Comparison of ENCODE assay signal across 19 cellular contexts in genomic region chr3:135216659-135217058, GRCh38.
DNase-seq lines count a peak whose midpoint lies in the region; ATAC-seq, FAIRE-seq and TF ChIP-seq lines count a peak whose summit lies in the region.
"Had no signal": no experiment of that assay in that cellular context is flagged by ENCODE, and none has a peak within 500 bp of the region (broad histone marks: within the 10 kb centered on the region; RNA-seq: fewer than 3 reads in every experiment).

No MANE protein-coding gene starts in this region.

- no peaks in the 10 kb centered on the region for H3K9me3 Mint-ChIP-seq in activated CD8-positive, alpha-beta memory T cell treated with anti-CD3 and anti-CD28 coated beads, Interleukin-2, amount 10 ng/mL, durations not matched to agents 7 days and 5 days (ENCODE audit: low read depth)
- no peaks in the 10 kb centered on the region for H3K9me3 Mint-ChIP-seq in activated naive CD8-positive, alpha-beta T cell treated with anti-CD3 and anti-CD28 coated beads for 36 hours
- no peaks in the 10 kb centered on the region for H3K9me3 Mint-ChIP-seq in activated T-cell treated with anti-CD3 and anti-CD28 coated beads, Interleukin-2, amount 50 U/mL, for 24 hours

- no peaks in the 10 kb centered on the region; the same call in 2 of the 3 replicates for H3K9me3 ChIP-seq in GM12878 (replicated peaks; ENCODE audit: control insufficient read depth, insufficient read depth, low read length)
- no peaks in the 10 kb centered on the region for H3K9me3 ChIP-seq in tibial nerve
- H3K9me3 ChIP-seq: BLaER1, Caco-2 had no signal

- intact Hi-C loops in GM12878 (cut with micrococcal nuclease; ENCODE audit: unreplicated experiment), result no loop called here

- H3K4me1 Mint-ChIP-seq in activated CD8-positive, alpha-beta memory T cell treated with anti-CD3 and anti-CD28 coated beads, Interleukin-2, amount 10 ng/mL, durations not matched to agents 7 days and 5 days, result no peaks in the 10 kb centered on the region
- H3K4me1 Mint-ChIP-seq in activated naive CD8-positive, alpha-beta T cell treated with anti-CD3 and anti-CD28 coated beads for 36 hours, result no peaks in the 10 kb centered on the region
- no peaks in the 10 kb centered on the region for H3K4me1 Mint-ChIP-seq in activated T-cell treated with anti-CD3 and anti-CD28 coated beads, Interleukin-2, amount 50 U/mL, for 24 hours (ENCODE audit: low read depth)
- H3K4me1 Mint-ChIP-seq: CD8-positive, alpha-beta memory T cell had no signal

- no peaks in the 10 kb centered on the region for H3K36me3 Mint-ChIP-seq in activated CD8-positive, alpha-beta memory T cell treated with anti-CD3 and anti-CD28 coated beads, Interleukin-2, amount 10 ng/mL, durations not matched to agents 7 days and 5 days
- H3K36me3 Mint-ChIP-seq in activated naive CD8-positive, alpha-beta T cell treated with anti-CD3 and anti-CD28 coated beads for 36 hours, result no peaks in the 10 kb centered on the region
- no peaks in the 10 kb centered on the region for H3K36me3 Mint-ChIP-seq in activated T-cell treated with anti-CD3 and anti-CD28 coated beads, Interleukin-2, amount 50 U/mL, for 24 hours (ENCODE audit: low read depth)
- H3K36me3 Mint-ChIP-seq: CD8-positive, alpha-beta memory T cell had no signal

- TF ChIP-seq EP300 in GM12878 (IDR thresholded peaks at IDR 0.05; ENCODE audit: borderline replicate concordance in 1 of 2, control insufficient read depth in 1 of 2, low read depth in 2 of 2, low read length in 2 of 2) (no peak), tibial nerve (IDR thresholded peaks at IDR 0.05) (no peak)

- H3K27ac Mint-ChIP-seq in activated CD8-positive, alpha-beta memory T cell treated with anti-CD3 and anti-CD28 coated beads, Interleukin-2, amount 10 ng/mL, durations not matched to agents 7 days and 5 days, result no peak overlapping the region
- no peak overlapping the region for H3K27ac Mint-ChIP-seq in activated naive CD8-positive, alpha-beta T cell treated with anti-CD3 and anti-CD28 coated beads for 36 hours
- no peak overlapping the region for H3K27ac Mint-ChIP-seq in activated T-cell treated with anti-CD3 and anti-CD28 coated beads, Interleukin-2, amount 50 U/mL, for 24 hours
- H3K27ac Mint-ChIP-seq: CD8-positive, alpha-beta memory T cell; IgD-negative memory B cell had no signal

- no peak for TF ChIP-seq RAD21 in GM12878 (IDR thresholded peaks at IDR 0.05; ENCODE audit: insufficient read depth, low read depth, low read length)

- H3K27me3 ChIP-seq in GM12878 (replicated peaks in 1 of 2; ENCODE audit: control insufficient read depth in 2 of 2, insufficient read depth in 2 of 2, low read length in 1 of 2) (no peaks in the 10 kb centered on the region), tibial nerve (no peaks in the 10 kb centered on the region)
- H3K27me3 ChIP-seq: BLaER1 had no signal

- no TSS peak for BruUV-seq in GM12878 (replicated peaks; lab: Mats Ljungman, UMichigan)

- POLR2A ChIA-PET in GM12878 (lab: Charles Lee), result no interaction called here

- 40% methylated on average over 3 of the region's 3 CpGs for WGBS in GM12878 (ENCODE audit: insufficient coverage, insufficient replicate concordance, low lambda C conversion rate, missing lambda C conversion rate)
- WGBS in tibial nerve, 2 donors, result 58 to 64% methylated on average over 3 of the region's 3 CpGs

- no peak overlapping the region for H2AFZ ChIP-seq in GM12878 (ENCODE audit: control insufficient read depth, low read depth, low read length)

- SMC1A ChIA-PET in GM12878 (lab: Charles Lee; ENCODE audit: uncharacterized antibody, unreplicated experiment), result no interaction called here

- DNase-seq in activated CD8-positive, alpha-beta memory T cell treated with anti-CD3 and anti-CD28 coated beads, Interleukin-2, amount 10 ng/mL, durations not matched to agents 7 days and 5 days, result peak; percentile 21
- DNase-seq in activated CD8-positive, alpha-beta memory T cell treated with anti-CD3 and anti-CD28 coated beads, Interleukin-2, amount 50 U/mL, for 4 hours, result no peak
- no peak for DNase-seq in GM12878 (ENCODE audit: low read depth, low spot score)
- peak; percentile 35 for DNase-seq in iPS-NIHi11 (ENCODE audit: low spot score)
- DNase-seq in tibial nerve (ENCODE audit: low spot score in 2 of 2), result no peak
- DNase-seq in activated naive CD8-positive, alpha-beta T cell treated with anti-CD3 and anti-CD28 coated beads for 36 hours, result no peak
- no peak for DNase-seq in activated T-cell treated with anti-CD3 and anti-CD28 coated beads, Interleukin-2, amount 50 U/mL, for 24 hours
- DNase-seq: AML-193; Caco-2; CD8-positive, alpha-beta memory T cell; DND-41; GF-D8 had no signal

- no peak for ATAC-seq in activated CD8-positive, alpha-beta memory T cell treated with anti-CD3 and anti-CD28 coated beads, Interleukin-2, amount 10 ng/mL, durations not matched to agents 7 days and 5 days
- peak; percentile 81 for ATAC-seq in GM12878
- no peak for ATAC-seq in activated CD4-positive, CD25-positive, alpha-beta regulatory T cell treated with anti-CD3 and anti-CD28 coated beads, Interleukin-2, amount 50 U/mL, for 24 hours
- ATAC-seq: HCT116 had no signal

- H3K9ac ChIP-seq in GM12878 (ENCODE audit: control insufficient read depth, insufficient read depth, low read length), result no peak overlapping the region
- H3K9ac ChIP-seq: BLaER1 had no signal

- no peak overlapping the region for H3K4me3 ChIP-seq in GM12878
- H3K4me3 ChIP-seq in tibial nerve, result no peak overlapping the region
- H3K4me3 ChIP-seq: BLaER1 had no signal

- H3K27ac ChIP-seq in GM12878 (ENCODE audit: control insufficient read depth, insufficient read depth) (no peak overlapping the region), tibial nerve (no peak overlapping the region)
- H3K27ac ChIP-seq: 22Rv1, BLaER1, HL-60 had no signal

- H3K4me1 ChIP-seq in GM12878 (ENCODE audit: control insufficient read depth, insufficient read depth, low read length) (0 out of 2 replicates have a peak, but pooled peaks cover 4% of the 10 kb centered on the region), tibial nerve (no peaks in the 10 kb centered on the region)
- H3K4me1 ChIP-seq: BLaER1, Caco-2 had no signal

- RAD21 ChIA-PET in GM12878 (lab: Charles Lee; ENCODE audit: unreplicated experiment), result no interaction called here

- no peak for FAIRE-seq in GM12878 (lab: Jason Lieb, UNC)
- FAIRE-seq: GM18507 had no signal

- H4K20me1 ChIP-seq in GM12878 (ENCODE audit: control insufficient read depth, insufficient read depth), result no peaks in the 10 kb centered on the region
- H4K20me1 ChIP-seq: BLaER1 had no signal

- H3K27me3 Mint-ChIP-seq in activated CD8-positive, alpha-beta memory T cell treated with anti-CD3 and anti-CD28 coated beads, Interleukin-2, amount 10 ng/mL, durations not matched to agents 7 days and 5 days, result no peaks in the 10 kb centered on the region
- peaks cover 3% of the 10 kb centered on the region for H3K27me3 Mint-ChIP-seq in activated naive CD8-positive, alpha-beta T cell treated with anti-CD3 and anti-CD28 coated beads for 36 hours
- no peaks in the 10 kb centered on the region for H3K27me3 Mint-ChIP-seq in activated T-cell treated with anti-CD3 and anti-CD28 coated beads, Interleukin-2, amount 50 U/mL, for 24 hours

- in situ Hi-C loops in GM12878 (cut with MboI), result no loop called here

- CTCF ChIA-PET in activated CD8-positive, alpha-beta memory T cell treated with anti-CD3 and anti-CD28 coated beads, Interleukin-2, amount 10 ng/mL, durations not matched to agents 7 days and 5 days (lab: Charles Lee), result no interaction called here
- CTCF ChIA-PET in GM12878 (lab: Yijun Ruan, JAX), result interaction anchor here (0.6 kb wide), 1 partner anchor 176 kb away, joined by 3 read pairs; no protein-coding TSS in a partner anchor

- H3K4me3 Mint-ChIP-seq in activated CD8-positive, alpha-beta memory T cell treated with anti-CD3 and anti-CD28 coated beads, Interleukin-2, amount 10 ng/mL, durations not matched to agents 7 days and 5 days, result no peak overlapping the region
- no peak overlapping the region for H3K4me3 Mint-ChIP-seq in activated naive CD8-positive, alpha-beta T cell treated with anti-CD3 and anti-CD28 coated beads for 36 hours
- H3K4me3 Mint-ChIP-seq in activated T-cell treated with anti-CD3 and anti-CD28 coated beads, Interleukin-2, amount 50 U/mL, for 24 hours, result no peak overlapping the region
- H3K4me3 Mint-ChIP-seq: CD8-positive, alpha-beta memory T cell; IgD-negative memory B cell had no signal

- no peak for TF ChIP-seq CTCF in GM12878 (IDR thresholded peaks at IDR 0.05 in 2 of 3, conservative IDR thresholded peaks at IDR 0.05 in 1 of 3; ENCODE audit: control insufficient read depth in 2 of 3, extremely low read depth in 1 of 3, insufficient read depth in 1 of 3, low read depth in 3 of 3, low read length in 3 of 3)
- TF ChIP-seq CTCF in tibial nerve (IDR thresholded peaks at IDR 0.05), result no peak

- H3K36me3 ChIP-seq in GM12878 (ENCODE audit: control insufficient read depth in 2 of 2, insufficient read depth in 2 of 2, low read length in 1 of 2) (peaks cover 0 to 9% of the 10 kb centered on the region in 2 experiments; a peak in 1 of 4 replicates), tibial nerve (no peaks in the 10 kb centered on the region)
- H3K36me3 ChIP-seq: BLaER1 had no signal

- H3K4me2 ChIP-seq in GM12878 (ENCODE audit: control insufficient read depth, insufficient read depth), result no peak overlapping the region
- H3K4me2 ChIP-seq: BLaER1 had no signal

- TF ChIP-seq POLR2A in GM12878 (IDR thresholded peaks at IDR 0.05; ENCODE audit: low read depth, low read length), result no peak
- TF ChIP-seq POLR2A in tibial nerve (IDR thresholded peaks at IDR 0.05), result no peak

- no peaks in the 10 kb centered on the region for H3K79me2 ChIP-seq in GM12878 (ENCODE audit: control insufficient read depth, insufficient read depth, low read length)

TF ChIP-seq in GM12878, 131 proteins besides CTCF, POLR2A, EP300 and RAD21:
- TF ChIP-seq POU2F2 (IDR thresholded peaks at IDR 0.05; ENCODE audit: borderline replicate concordance, low read depth, low read length), result peak; percentile 32; the same call in 1 of the 3 replicates
- TF ChIP-seq PBX3 (IDR thresholded peaks at IDR 0.05; ENCODE audit: insufficient replicate concordance, low read depth, low read length), result no peak
TF ChIP-seq in GM12878: peak in this region for 1.

Comparison
In these comparisons a context has a peak if more than half of its experiments do, and no peak if none do; other contexts are left out.
1. DNase-seq: peak in activated CD8-positive, alpha-beta memory T cell treated with anti-CD3 and anti-CD28 coated beads, Interleukin-2, amount 10 ng/mL, durations not matched to agents 7 days and 5 days (single experiment) and iPS-NIHi11 (single experiment); none in activated CD8-positive, alpha-beta memory T cell treated with anti-CD3 and anti-CD28 coated beads, Interleukin-2, amount 50 U/mL, for 4 hours (single experiment), GM12878 (single experiment), tibial nerve (0 of 2), activated naive CD8-positive, alpha-beta T cell treated with anti-CD3 and anti-CD28 coated beads for 36 hours (single experiment) and activated T-cell treated with anti-CD3 and anti-CD28 coated beads, Interleukin-2, amount 50 U/mL, for 24 hours (single experiment).